Comparison of ENCODE assay signal across 17 cellular contexts in the genomic region with DNA sequence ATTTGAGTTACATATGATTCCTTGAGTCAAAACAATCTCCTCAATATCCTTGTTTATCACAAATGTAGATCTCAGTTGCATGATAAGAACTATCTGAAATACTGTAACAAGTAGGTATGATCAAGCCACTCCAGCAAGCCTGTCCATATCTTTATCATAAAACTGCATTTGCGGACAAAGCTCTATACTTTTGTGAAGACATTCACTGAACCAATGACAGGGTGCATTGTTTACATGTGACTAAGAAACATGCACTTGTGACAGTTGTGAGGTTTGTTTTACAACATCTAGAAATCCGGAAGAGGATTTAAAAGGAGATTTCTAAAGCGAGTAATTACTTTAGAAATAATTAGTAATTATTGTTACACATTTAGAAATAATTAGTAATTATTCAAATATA.
DNase-seq lines count a peak whose midpoint lies in the region; FAIRE-seq and TF ChIP-seq lines count a peak whose summit lies in the region.
"Had no signal": no experiment of that assay in that cellular context is flagged by ENCODE, and none has a peak within 500 bp of the region (broad histone marks: within the 10 kb centered on the region; RNA-seq: fewer than 3 reads in every experiment).

No MANE protein-coding gene starts in this region.

- intact Hi-C loops in posterior vena cava (cut with DNase I), result no loop called here

- peak; percentile 42 for DNase-seq in COLO829 (ENCODE audit: low spot score)
- no peak for DNase-seq in HTR-8/SVneo (ENCODE audit: insufficient read length, low spot score)
- no peak for DNase-seq in frontal cortex (ENCODE audit: low spot score in 2 of 2)
- peak; percentile 79 for DNase-seq in superior temporal gyrus (ENCODE audit: extremely low spot score)
- DNase-seq in germinal center (ENCODE audit: low spot score), result no peak
- no peak for DNase-seq in type B pancreatic cell (ENCODE audit: extremely low spot score, unreplicated experiment)
- no peak for DNase-seq in posterior vena cava (ENCODE audit: low spot score)
- DNase-seq: ACHN; CD8-positive, alpha-beta memory T cell; GDM1; Karpas-422; NCI-H187 treated with DMSO at 0.1 percent for 48 hours; NCI-H2107; NCI-H2227 treated with DMSO at 0.1 percent for 48 hours; SIG-M5; T-cell had no signal

- no peak overlapping the region for H3K27ac Mint-ChIP-seq in type B pancreatic cell
- H3K27ac Mint-ChIP-seq: T-cell had no signal

- no peak for TF ChIP-seq CTCF in type B pancreatic cell (conservative IDR thresholded peaks at IDR 0.05)

- H3K4me3 Mint-ChIP-seq in type B pancreatic cell, result no peak overlapping the region
- H3K4me3 Mint-ChIP-seq: CD8-positive, alpha-beta memory T cell; T-cell had no signal

- H3K9me3 Mint-ChIP-seq in type B pancreatic cell, result no peaks in the 10 kb centered on the region
- H3K9me3 Mint-ChIP-seq: CD8-positive, alpha-beta memory T cell; T-cell had no signal

- FAIRE-seq in HTR-8/SVneo (lab: Jason Lieb, UNC) (peak; percentile 96), frontal cortex (lab: Jason Lieb, UNC) (peak; percentile 88)
- FAIRE-seq: H1 had no signal

- peaks cover 17% of the 10 kb centered on the region for H3K4me1 Mint-ChIP-seq in type B pancreatic cell (ENCODE audit: unreplicated experiment)

- no peaks in the 10 kb centered on the region for H3K27me3 Mint-ChIP-seq in type B pancreatic cell
- H3K27me3 Mint-ChIP-seq: T-cell had no signal

- H3K36me3 Mint-ChIP-seq in type B pancreatic cell, result peaks cover 7% of the 10 kb centered on the region
- H3K36me3 Mint-ChIP-seq: CD8-positive, alpha-beta memory T cell had no signal

Comparison
In these comparisons a context has a peak if more than half of its experiments do, and no peak if none do; other contexts are left out.
1. DNase-seq: peak in COLO829 (single experiment) and superior temporal gyrus (single experiment); none in HTR-8/SVneo (single experiment), frontal cortex (0 of 2), germinal center (single experiment), type B pancreatic cell (single experiment) and posterior vena cava (single experiment).